Comparison of ENCODE assay signal across 10 cellular contexts in the genomic region with DNA sequence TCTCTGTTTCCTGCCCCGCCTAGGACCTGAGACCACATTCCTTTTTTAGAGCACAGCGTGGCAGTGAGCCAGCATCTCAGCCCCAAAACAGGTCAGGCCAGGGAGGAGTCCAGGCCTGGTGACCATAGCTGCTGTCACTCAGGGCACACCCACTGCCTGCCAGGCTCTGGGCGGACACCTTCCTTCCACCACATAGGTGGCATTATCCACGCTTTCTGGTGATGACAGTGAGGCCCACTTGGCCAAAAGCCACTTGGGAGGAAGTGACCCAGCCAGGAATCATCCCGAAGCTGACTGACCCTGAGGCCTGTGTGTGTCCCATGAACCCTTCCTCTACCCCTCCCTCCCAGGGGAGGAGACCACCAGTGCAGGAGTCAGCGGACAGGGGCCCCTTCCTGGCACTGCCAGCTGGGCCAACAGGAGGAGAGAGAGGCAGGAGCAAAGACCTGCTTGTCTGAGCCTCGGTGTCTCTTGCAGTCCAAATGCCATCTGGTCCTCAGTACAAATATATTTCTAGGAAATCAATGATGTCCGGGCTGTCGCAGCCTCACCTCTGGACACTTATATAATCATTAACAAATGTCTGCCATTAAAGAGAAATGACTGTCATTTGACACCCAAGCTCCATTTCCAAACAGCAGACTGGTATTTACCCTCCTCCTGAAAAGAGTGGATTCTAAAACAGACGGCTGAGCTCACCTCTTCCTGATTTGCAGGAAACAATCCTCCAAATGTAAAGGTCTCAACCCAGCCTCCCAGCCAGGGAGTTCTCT.
A peak's percentile ranks its signal among the peaks of the same experiment; 100 is the strongest.
DNase-seq lines count a peak whose midpoint lies in the region; ATAC-seq and TF ChIP-seq lines count a peak whose summit lies in the region.
"Had no signal": no experiment of that assay in that cellular context is flagged by ENCODE, and none has a peak within 500 bp of the region (broad histone marks: within the 10 kb centered on the region; RNA-seq: fewer than 3 reads in every experiment).

No MANE protein-coding gene starts in this region.

- DNase-seq in HuH-7.5 (ENCODE audit: low spot score) = peak; percentile 54
- peak; percentile 5 for DNase-seq in adipocyte (ENCODE audit: low read depth)
- peak; percentile 86 for DNase-seq in left ventricle myocardium inferior
- peak; percentile 84 for DNase-seq in thyroid gland
- no peak for DNase-seq in ecto neural progenitor cell (ENCODE audit: low spot score)
- no peak for DNase-seq in NCI-H345 (lab: John Stamatoyannopoulos, UW)
- DNase-seq in DMS 273 (lab: John Stamatoyannopoulos, UW; ENCODE audit: unreplicated experiment) = no peak
- DNase-seq: MM.1S had no signal

- H3K36me3 ChIP-seq in adipocyte (ENCODE audit: control insufficient read depth, insufficient read depth, low read length, severe bottlenecking) = no peaks in the 10 kb centered on the region
- no peaks in the 10 kb centered on the region for H3K36me3 ChIP-seq in left ventricle myocardium inferior
- no peaks in the 10 kb centered on the region for H3K36me3 ChIP-seq in thyroid gland

- TF ChIP-seq POLR2A in thyroid gland (IDR thresholded peaks at IDR 0.05) = no peak

- intact Hi-C loops in left ventricle myocardium inferior (cut with micrococcal nuclease) = no loop called here
- intact Hi-C loops in thyroid gland (cut with DNase I) = no loop called here

- no peak for ATAC-seq in GM19328 (IDR thresholded peaks at IDR 0.05; ENCODE audit: unreplicated experiment)

- peaks cover 7% of the 10 kb centered on the region for H3K4me1 ChIP-seq in adipocyte (ENCODE audit: control insufficient read depth, insufficient read depth, low read length)
- peaks cover 17% of the 10 kb centered on the region for H3K4me1 ChIP-seq in left ventricle myocardium inferior
- peaks cover 8 to 11% of the 10 kb centered on the region in 2 donors for H3K4me1 ChIP-seq in thyroid gland

- H3K9ac ChIP-seq in adipocyte (ENCODE audit: low read length) = no peak overlapping the region

- TF ChIP-seq CTCF in left ventricle myocardium inferior (IDR thresholded peaks at IDR 0.05; ENCODE audit: borderline replicate concordance) (no peak), thyroid gland (IDR thresholded peaks at IDR 0.05) (no peak)

- H3K4me3 ChIP-seq in adipocyte (ENCODE audit: low read length) (no peak overlapping the region), left ventricle myocardium inferior (peak overlapping the region; percentile 27), thyroid gland (replicated peaks in 1 of 3) (no peak overlapping the region)
- H3K4me3 ChIP-seq: coronary artery had no signal

- H3K27ac ChIP-seq in left ventricle myocardium inferior (replicated peaks) = peak overlapping the region; percentile 82
- H3K27ac ChIP-seq in thyroid gland = no peak overlapping the region
- H3K27ac ChIP-seq: coronary artery had no signal

- 49 to 60% methylated on average over 6 to 8 of the region's 10 CpGs for WGBS in thyroid gland, 2 donors

- H3K9me3 ChIP-seq in adipocyte (ENCODE audit: control insufficient read depth, low read length) (no peaks in the 10 kb centered on the region), left ventricle myocardium inferior (replicated peaks) (no peaks in the 10 kb centered on the region), thyroid gland (no peaks in the 10 kb centered on the region)

- peaks cover 6% of the 10 kb centered on the region for H3K27me3 ChIP-seq in adipocyte (replicated peaks; ENCODE audit: control insufficient read depth, insufficient read depth, low read length)
- H3K27me3 ChIP-seq in left ventricle myocardium inferior (ENCODE audit: low read depth) = no peaks in the 10 kb centered on the region
- H3K27me3 ChIP-seq in thyroid gland = no peaks in the 10 kb centered on the region

Comparison
In these comparisons a context has a peak if more than half of its experiments do, and no peak if none do; other contexts are left out.
1. DNase-seq: peak in HuH-7.5 (single experiment), adipocyte (single experiment), left ventricle myocardium inferior (single experiment) and thyroid gland (2 of 2); none in ecto neural progenitor cell (single experiment), NCI-H345 (single experiment) and DMS 273 (single experiment).